Comparison of ENCODE assay signal across 23 cellular contexts in genomic region chr13:35279500-35279899, GRCh38.
A peak's percentile ranks its signal among the peaks of the same experiment; 100 is the strongest.
DNase-seq lines count a peak whose midpoint lies in the region; ATAC-seq, FAIRE-seq and TF ChIP-seq lines count a peak whose summit lies in the region.
"Had no signal": no experiment of that assay in that cellular context is flagged by ENCODE, and none has a peak within 500 bp of the region (broad histone marks: within the 10 kb centered on the region; RNA-seq: fewer than 3 reads in every experiment).

No MANE protein-coding gene starts in this region.

- CTCF ChIA-PET in HepG2 (lab: Yijun Ruan, JAX; ENCODE audit: low intra/inter-chr PET ratio, low total read pairs) = no interaction called here
- CTCF ChIA-PET in CD8-positive, alpha-beta memory T cell (lab: Charles Lee) = no interaction called here

- H3K4me1 Mint-ChIP-seq in glutamatergic neuron (ENCODE audit: low read depth, unreplicated experiment) (peaks cover 1% of the 10 kb centered on the region), nephron progenitor cell (peaks cover 19% of the 10 kb centered on the region)
- no peaks in the 10 kb centered on the region for H3K4me1 Mint-ChIP-seq in CD8-positive, alpha-beta memory T cell
- H3K4me1 Mint-ChIP-seq: B cell; CD14-positive monocyte; CD4-positive, alpha-beta memory T cell; CD4-positive, CD25-positive, alpha-beta regulatory T cell had no signal

- TF ChIP-seq CTCF in glutamatergic neuron (IDR thresholded peaks at IDR 0.05; ENCODE audit: partially characterized antibody, unreplicated experiment) (no peak), HepG2 (CRISPR knock-in tag; IDR thresholded peaks at IDR 0.05) (no peak), right lobe of liver (IDR thresholded peaks at IDR 0.05) (no peak), nephron progenitor cell (IDR thresholded peaks at IDR 0.05) (no peak), breast epithelium (IDR thresholded peaks at IDR 0.05) (no peak)

- no peak for DNase-seq in glutamatergic neuron
- DNase-seq in HepG2 (ENCODE audit: low spot score) = peak; percentile 18
- DNase-seq in right lobe of liver = no peak
- peak; percentile 13 for DNase-seq in nephron progenitor cell
- DNase-seq in C1 segment of cervical spinal cord (lab: John Stamatoyannopoulos, UW) = no peak
- DNase-seq in stimulated activated CD4-positive, alpha-beta T cell treated with anti-CD3 and anti-CD28 coated beads, Interleukin-2, amount 100 ng/mL, for 24 hours = no peak
- DNase-seq in breast epithelium (ENCODE audit: low spot score in 2 of 2) = no peak
- DNase-seq in CD8-positive, alpha-beta memory T cell = no peak
- DNase-seq: AML-193; Caco-2; Calu3; CD4-positive, alpha-beta memory T cell; CD4-positive, CD25-positive, alpha-beta regulatory T cell; DMS79 treated with DMSO at 0.1 percent for 48 hours; GF-D8 had no signal

- H3K4me3 Mint-ChIP-seq in glutamatergic neuron (ENCODE audit: unreplicated experiment) (no peak overlapping the region), nephron progenitor cell (peak overlapping the region; percentile 44)
- H3K4me3 Mint-ChIP-seq in CD8-positive, alpha-beta memory T cell = no peak overlapping the region
- H3K4me3 Mint-ChIP-seq: B cell; CD14-positive monocyte; CD4-positive, alpha-beta memory T cell; CD4-positive, CD25-positive, alpha-beta regulatory T cell had no signal

- H3K27me3 ChIP-seq in HepG2 (ENCODE audit: control insufficient read depth in 1 of 2, insufficient read depth in 2 of 2, low read length in 2 of 2) (no peaks in the 10 kb centered on the region), right lobe of liver (no peaks in the 10 kb centered on the region), breast epithelium (no peaks in the 10 kb centered on the region)
- H3K27me3 ChIP-seq in CD8-positive, alpha-beta memory T cell (ENCODE audit: insufficient read depth, low read length, poor library complexity, severe bottlenecking) = no peaks in the 10 kb centered on the region
- H3K27me3 ChIP-seq: BLaER1 treated with 17β-estradiol and CSF1 and Interleukin-3, amounts not matched to agents 10 nM and 100 nM had no signal

- H3K4me1 ChIP-seq in HepG2 (ENCODE audit: insufficient read depth, low read length) = peaks cover 21% of the 10 kb centered on the region
- H3K4me1 ChIP-seq in right lobe of liver = no peaks in the 10 kb centered on the region
- no peaks in the 10 kb centered on the region for H3K4me1 ChIP-seq in breast epithelium
- H3K4me1 ChIP-seq in CD8-positive, alpha-beta memory T cell (ENCODE audit: insufficient read depth, low read length) = no peaks in the 10 kb centered on the region
- H3K4me1 ChIP-seq: A549; BLaER1 treated with 17β-estradiol and CSF1 and Interleukin-3, amounts not matched to agents 10 nM and 100 nM; Caco-2 had no signal

- H3K79me2 ChIP-seq in HepG2 (ENCODE audit: insufficient read depth, low read length) = no peaks in the 10 kb centered on the region

- H3K4me2 ChIP-seq in HepG2 (ENCODE audit: low read depth, low read length) = peak overlapping the region; percentile 29; the same call in 1 of the 2 replicates
- H3K4me2 ChIP-seq: A549; BLaER1 treated with 17β-estradiol and CSF1 and Interleukin-3, amounts not matched to agents 10 nM and 100 nM had no signal

- no peak overlapping the region for H3K9ac ChIP-seq in HepG2 (ENCODE audit: insufficient read depth, low read depth, low read length)
- H3K9ac ChIP-seq: BLaER1 treated with 17β-estradiol and CSF1 and Interleukin-3, amounts not matched to agents 10 nM and 100 nM had no signal

- H3K36me3 ChIP-seq in HepG2 (replicated peaks in 1 of 2; ENCODE audit: control insufficient read depth in 1 of 2, insufficient read depth in 2 of 2, low read length in 2 of 2) (no peaks in the 10 kb centered on the region), right lobe of liver (no peaks in the 10 kb centered on the region), breast epithelium (no peaks in the 10 kb centered on the region)
- H3K36me3 ChIP-seq in CD8-positive, alpha-beta memory T cell (ENCODE audit: insufficient read depth, low read length) = no peaks in the 10 kb centered on the region
- H3K36me3 ChIP-seq: BLaER1 treated with 17β-estradiol and CSF1 and Interleukin-3, amounts not matched to agents 10 nM and 100 nM had no signal

- H3K27ac ChIP-seq in HepG2 (ENCODE audit: extremely low read length, insufficient read depth, low read length) (no peak overlapping the region), right lobe of liver (no peak overlapping the region), breast epithelium (no peak overlapping the region)
- H3K27ac ChIP-seq in CD8-positive, alpha-beta memory T cell (ENCODE audit: low read depth, low read length) = no peak overlapping the region
- H3K27ac ChIP-seq: 22Rv1; A549; BLaER1 treated with 17β-estradiol and CSF1 and Interleukin-3, amounts not matched to agents 10 nM and 100 nM had no signal

- TF ChIP-seq EP300 in HepG2 (IDR thresholded peaks at IDR 0.05; ENCODE audit: low read depth in 2 of 2, low read length in 2 of 2) (no peak), HepG2 (CRISPR knock-in tag; IDR thresholded peaks at IDR 0.05; ENCODE audit: borderline replicate concordance) (no peak)

- intact Hi-C loops in HepG2 (cut with micrococcal nuclease; ENCODE audit: unreplicated experiment) = no loop called here
- intact Hi-C loops in right lobe of liver (cut with DNase I) = no loop called here
- intact Hi-C loops in breast epithelium (cut with DNase I; ENCODE audit: low total_unique reads) = no loop called here

- H3K27me3 Mint-ChIP-seq in glutamatergic neuron (ENCODE audit: unreplicated experiment) = no peaks in the 10 kb centered on the region
- H3K27me3 Mint-ChIP-seq in nephron progenitor cell (ENCODE audit: low read depth, poor library complexity) = peaks cover 3% of the 10 kb centered on the region
- no peaks in the 10 kb centered on the region for H3K27me3 Mint-ChIP-seq in CD8-positive, alpha-beta memory T cell
- H3K27me3 Mint-ChIP-seq: B cell; CD4-positive, alpha-beta memory T cell; CD4-positive, CD25-positive, alpha-beta regulatory T cell had no signal

- H3K36me3 Mint-ChIP-seq in glutamatergic neuron (ENCODE audit: unreplicated experiment) (peaks cover 4% of the 10 kb centered on the region), nephron progenitor cell (ENCODE audit: low read depth) (no peaks in the 10 kb centered on the region)
- no peaks in the 10 kb centered on the region for H3K36me3 Mint-ChIP-seq in CD8-positive, alpha-beta memory T cell
- H3K36me3 Mint-ChIP-seq: CD14-positive monocyte; CD4-positive, alpha-beta memory T cell; CD4-positive, CD25-positive, alpha-beta regulatory T cell had no signal

- POLR2A ChIA-PET in HepG2 (lab: Yijun Ruan, JAX) = no interaction called here
- POLR2A ChIA-PET in CD8-positive, alpha-beta memory T cell (lab: Charles Lee) = no interaction called here

- TF ChIP-seq POLR2A in HepG2 (IDR thresholded peaks at IDR 0.05; ENCODE audit: insufficient read depth in 1 of 2, low read depth in 2 of 2, low read length in 2 of 2) (no peak), right lobe of liver (IDR thresholded peaks at IDR 0.05) (no peak), breast epithelium (IDR thresholded peaks at IDR 0.05) (no peak)

- no peak overlapping the region for H2AFZ ChIP-seq in HepG2 (ENCODE audit: low read length)

- peak; percentile 61; the same call in 2 of the 3 replicates for ATAC-seq in HepG2
- ATAC-seq in right lobe of liver = peak in 3 of 4 donors; percentile 58 to 81 (median 59)
- ATAC-seq: A549 had no signal

- in situ Hi-C loops in HepG2 (cut with HindIII; ENCODE audit: extremely low pct_ligation_motif_present, low pct_unique_long_range_greater_than_20kb) = no loop called here

- no peaks in the 10 kb centered on the region for H4K20me1 ChIP-seq in HepG2 (ENCODE audit: insufficient read depth, low read length)
- H4K20me1 ChIP-seq: BLaER1 treated with 17β-estradiol and CSF1 and Interleukin-3, amounts not matched to agents 10 nM and 100 nM had no signal

- no TSS peak for BruUV-seq in HepG2 (replicated peaks; lab: Mats Ljungman, UMichigan)

- FAIRE-seq in HepG2 (lab: Jason Lieb, UNC) = peak; percentile 37
- FAIRE-seq: A549, D721Med, GM12891, GM19239 had no signal

- no peak for TF ChIP-seq RAD21 in HepG2 (CRISPR knock-in tag; IDR thresholded peaks at IDR 0.05)

- peaks cover 1% of the 10 kb centered on the region for H3K9me3 Mint-ChIP-seq in glutamatergic neuron (ENCODE audit: unreplicated experiment)
- peaks cover 5% of the 10 kb centered on the region for H3K9me3 Mint-ChIP-seq in nephron progenitor cell
- H3K9me3 Mint-ChIP-seq in CD8-positive, alpha-beta memory T cell = peaks cover 0 to 15% (median 8%) of the 10 kb centered on the region in 5 donors

- 14% methylated on average over 1 of the region's 1 CpG for WGBS in HepG2 (ENCODE audit: low lambda C conversion rate)
- 70% methylated on average over 1 of the region's 1 CpG for WGBS in right lobe of liver (ENCODE audit: insufficient coverage, low coverage, low lambda C conversion rate, missing lambda C conversion rate)

- H3K27ac Mint-ChIP-seq in glutamatergic neuron (ENCODE audit: unreplicated experiment) (peak overlapping the region; percentile 17), nephron progenitor cell (peak overlapping the region; percentile 87)
- H3K27ac Mint-ChIP-seq in CD8-positive, alpha-beta memory T cell = no peak overlapping the region
- H3K27ac Mint-ChIP-seq: B cell; CD14-positive monocyte; CD4-positive, alpha-beta memory T cell; CD4-positive, CD25-positive, alpha-beta regulatory T cell had no signal

- no peaks in the 10 kb centered on the region for H3K9me3 ChIP-seq in HepG2 (ENCODE audit: low read length)
- H3K9me3 ChIP-seq in right lobe of liver = no peaks in the 10 kb centered on the region
- H3K9me3 ChIP-seq in breast epithelium = peaks cover 0 to 6% of the 10 kb centered on the region in 2 donors
- H3K9me3 ChIP-seq in CD8-positive, alpha-beta memory T cell (ENCODE audit: low read length) = no peaks in the 10 kb centered on the region
- H3K9me3 ChIP-seq: A549; BLaER1 treated with 17β-estradiol and CSF1 and Interleukin-3, amounts not matched to agents 10 nM and 100 nM; Caco-2 had no signal

- H3K4me3 ChIP-seq in HepG2 (replicated peaks in 1 of 3; ENCODE audit: insufficient read depth in 1 of 3, low read depth in 2 of 3, low read length in 3 of 3) = no peak overlapping the region
- H3K4me3 ChIP-seq in right lobe of liver = no peak overlapping the region
- H3K4me3 ChIP-seq in breast epithelium = no peak overlapping the region
- H3K4me3 ChIP-seq in CD8-positive, alpha-beta memory T cell (ENCODE audit: low read length) = no peak overlapping the region
- H3K4me3 ChIP-seq: A549; BLaER1 treated with 17β-estradiol and CSF1 and Interleukin-3, amounts not matched to agents 10 nM and 100 nM had no signal

TF ChIP-seq in HepG2, 621 proteins besides CTCF, POLR2A, EP300 and RAD21 (continues in another document):
- TF ChIP-seq ATF7-NPFF (CRISPR knock-in tag; IDR thresholded peaks at IDR 0.05; ENCODE audit: low read depth) = no peak
- no peak for TF ChIP-seq RBM39 (IDR thresholded peaks at IDR 0.05; ENCODE audit: low read depth, low read length, poor library complexity, severe bottlenecking)
- TF ChIP-seq ZNF331 (CRISPR knock-in tag; IDR thresholded peaks at IDR 0.05) = no peak
- TF ChIP-seq HNF4A (CRISPR knock-in tag; IDR thresholded peaks at IDR 0.05) = peak; percentile 78
- TF ChIP-seq NCOR1 (IDR thresholded peaks at IDR 0.05; ENCODE audit: borderline replicate concordance, low read length) = peak; percentile 40; the same call in 1 of the 2 replicates

Comparison
In these comparisons a context has a peak if more than half of its experiments do, and no peak if none do; other contexts are left out.
1. DNase-seq: peak in HepG2 (single experiment) and nephron progenitor cell (single experiment); none in glutamatergic neuron (single experiment), right lobe of liver (0 of 3), C1 segment of cervical spinal cord (0 of 14), stimulated activated CD4-positive, alpha-beta T cell treated with anti-CD3 and anti-CD28 coated beads, Interleukin-2, amount 100 ng/mL, for 24 hours (0 of 2), breast epithelium (0 of 2) and CD8-positive, alpha-beta memory T cell (0 of 5).
2. H3K27ac Mint-ChIP-seq: peak in glutamatergic neuron (single experiment) and nephron progenitor cell (single experiment); none in CD8-positive, alpha-beta memory T cell (0 of 8).